1 cellular context compared by ENCODE assay signal in the genomic region with DNA sequence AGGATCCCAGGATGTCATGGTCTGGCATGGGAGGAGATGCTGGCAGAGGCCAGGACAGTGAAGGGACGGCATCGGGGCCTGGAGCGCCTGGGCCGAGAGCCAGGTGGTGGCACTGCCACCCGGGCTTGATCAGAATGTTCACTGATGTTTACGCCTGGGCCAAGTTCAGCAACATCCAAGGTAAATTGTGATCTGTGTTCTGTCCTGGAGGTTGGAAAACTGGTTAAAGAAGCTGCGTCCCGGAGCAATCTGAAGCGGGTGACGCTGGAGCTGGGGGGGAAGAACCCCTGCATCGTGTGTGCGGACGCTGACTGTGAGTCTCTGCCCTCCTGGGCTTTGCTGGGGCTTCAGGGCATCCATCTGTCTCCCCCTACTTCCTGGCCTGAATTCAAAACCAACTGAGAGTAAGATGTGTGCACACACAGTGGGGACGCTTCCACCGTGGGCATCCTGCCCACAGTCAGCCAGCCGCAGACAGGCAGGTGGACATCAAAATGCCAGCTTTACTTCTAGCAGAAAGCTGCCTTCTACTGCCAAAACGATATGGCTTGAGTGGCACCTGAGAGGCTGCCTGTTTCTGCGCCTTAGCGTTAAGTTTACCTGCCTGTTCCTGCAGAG.
TF ChIP-seq lines count a peak whose summit lies in the region.

No MANE protein-coding gene starts in this region.

TF ChIP-seq in SK-N-SH treated with all-trans-retinoic acid at 6 μM for 48 hours, 23 proteins besides CTCF, POLR2A, EP300 and RAD21 (continued from another document):
- TF ChIP-seq TOX (CRISPR knock-in tag; IDR thresholded peaks at IDR 0.05; ENCODE audit: borderline replicate concordance) (no peak), CSDC2 (CRISPR knock-in tag; IDR thresholded peaks at IDR 0.05) (no peak), ARNTL (CRISPR knock-in tag; IDR thresholded peaks at IDR 0.05; ENCODE audit: borderline replicate concordance, low read depth) (no peak), BACH2 (CRISPR knock-in tag; IDR thresholded peaks at IDR 0.05; ENCODE audit: borderline replicate concordance) (no peak), RARB (CRISPR knock-in tag; IDR thresholded peaks at IDR 0.05) (no peak)
